In genomic region chr4:26860157-26860921, GRCh38 we compare ENCODE assay signal across 1 cellular context.
A peak's percentile ranks its signal among the peaks of the same experiment; 100 is the strongest.
TF ChIP-seq lines count a peak whose summit lies in the region.

TSS of gene STIM2 (plus strand) at chr4:26860841.

TF ChIP-seq in GM23338, 12 proteins besides CTCF, POLR2A, EP300 and RAD21 (continued from another document):
- TF ChIP-seq ZNF462 (CRISPR knock-in tag; IDR thresholded peaks at IDR 0.05) (no peak), NANOG (IDR thresholded peaks at IDR 0.05; ENCODE audit: borderline replicate concordance) (no peak), POLR2AphosphoS5 (IDR thresholded peaks at IDR 0.05; ENCODE audit: low read depth) (peak; percentile 98), EZH2 (IDR thresholded peaks at IDR 0.05; ENCODE audit: low read depth, unreplicated experiment) (no peak), CREB1 (CRISPR knock-in tag; IDR thresholded peaks at IDR 0.05; ENCODE audit: low read depth) (0 out of 2 replicates have a peak, but pooled peaks have one; percentile 21), ETS1 (IDR thresholded peaks at IDR 0.05) (no peak; the same call in 1 of the 2 replicates), JUNB (IDR thresholded peaks at IDR 0.05; ENCODE audit: unreplicated experiment) (no peak)
